In genomic region chr3:154799801-154800200, GRCh38 we compare ENCODE assay signal across 1 cellular context.
TF ChIP-seq lines count a peak whose summit lies in the region.

No MANE protein-coding gene starts in this region.

TF ChIP-seq in IMR-90, 13 proteins besides CTCF, POLR2A, EP300 and RAD21:
- TF ChIP-seq CEBPB (IDR thresholded peaks at IDR 0.05; ENCODE audit: low read depth, low read length) (peak; percentile 87), RCOR1 (IDR thresholded peaks at IDR 0.05; ENCODE audit: insufficient replicate concordance, low read length) (no peak), FOS (IDR thresholded peaks at IDR 0.05; ENCODE audit: low read depth, low read length) (no peak)
